ENCODE assay signal across 11 cellular contexts in genomic region chr1:84693009-84693408, GRCh38. TPM values are rescaled to one million over a fixed set of nuclear protein-coding genes. Genes with fewer than 3 reads are reported as not detected.
DNase-seq lines count a peak whose midpoint lies in the region; ATAC-seq and TF ChIP-seq lines count a peak whose summit lies in the region.
"Had no signal": no experiment of that assay in that cellular context is flagged by ENCODE, and none has a peak within 500 bp of the region (broad histone marks: within the 10 kb centered on the region; RNA-seq: fewer than 3 reads in every experiment).

No MANE protein-coding gene starts in this region.

- H4K20me1 ChIP-seq in DND-41 (ENCODE audit: insufficient read depth, low read length): no peaks in the 10 kb centered on the region

- H3K9me3 ChIP-seq in DND-41 (ENCODE audit: insufficient read depth, low read length, severe bottlenecking) (no peaks in the 10 kb centered on the region), thyroid gland (no peaks in the 10 kb centered on the region)

- no peaks in the 10 kb centered on the region for H3K36me3 Mint-ChIP-seq in activated naive CD8-positive, alpha-beta T cell
- H3K36me3 Mint-ChIP-seq in naive B cell: no peaks in the 10 kb centered on the region

- peaks cover 47% of the 10 kb centered on the region for H3K4me1 Mint-ChIP-seq in activated naive CD8-positive, alpha-beta T cell (ENCODE audit: low read depth)
- peaks cover 26 to 30% (median 30%) of the 10 kb centered on the region in 3 donors for H3K4me1 Mint-ChIP-seq in naive B cell

- H3K27ac ChIP-seq in DND-41 (ENCODE audit: low read length) (peak overlapping the region; percentile 82), thyroid gland (no peak overlapping the region)

- H3K4me2 ChIP-seq in DND-41 (ENCODE audit: insufficient read depth, low read length): peak overlapping the region; percentile 65

- peak overlapping the region; percentile 46 for H3K9ac ChIP-seq in DND-41 (ENCODE audit: low read depth, low read length)

- ATAC-seq in DND-41 (ENCODE audit: insufficient read depth, low read depth) (peak; percentile 27), naive B cell (ENCODE audit: low read depth in 2 of 2) (no peak), GM21526 (IDR thresholded peaks at IDR 0.05; ENCODE audit: low FRiP score, unreplicated experiment) (no peak), Right ventricle myocardium superior (ENCODE audit: poor library complexity) (no peak)

- DNase-seq in DND-41 (peak; percentile 24), MV-4-11 (lab: John Stamatoyannopoulos, UW) (peak; percentile 65), naive B cell (no peak), Right ventricle myocardium superior (no peak), thyroid gland (no peak)
- DNase-seq in NK-92 treated with Interleukin-12 subunit alpha and Interleukin-12 subunit beta, amount 100 ng/mL, for 24 hours (lab: John Stamatoyannopoulos, UW): no peak
- DNase-seq: activated gamma-delta T cell, DMS 273 treated with DMSO at 0.1 percent for 48 hours, hippocampal formation had no signal

- H3K4me3 Mint-ChIP-seq in activated naive CD8-positive, alpha-beta T cell: peak overlapping the region; percentile 75
- peak overlapping the region; percentile 7 to 96 (median 77) for H3K4me3 Mint-ChIP-seq in naive B cell

- no peaks in the 10 kb centered on the region for H3K9me3 Mint-ChIP-seq in activated naive CD8-positive, alpha-beta T cell (ENCODE audit: low read depth)
- no peaks in the 10 kb centered on the region for H3K9me3 Mint-ChIP-seq in naive B cell

- no peaks in the 10 kb centered on the region for H3K27me3 Mint-ChIP-seq in activated naive CD8-positive, alpha-beta T cell
- H3K27me3 Mint-ChIP-seq in naive B cell: no peaks in the 10 kb centered on the region

- H3K27me3 ChIP-seq in DND-41 (ENCODE audit: insufficient read depth, low read length, poor library complexity): no peaks in the 10 kb centered on the region
- no peaks in the 10 kb centered on the region for H3K27me3 ChIP-seq in thyroid gland

- peak overlapping the region; percentile 86 for H3K27ac Mint-ChIP-seq in activated naive CD8-positive, alpha-beta T cell
- H3K27ac Mint-ChIP-seq in naive B cell: peak overlapping the region; percentile 34 to 90 (median 70)

- intact Hi-C loops in Right ventricle myocardium superior (cut with DNase I): no loop called here
- intact Hi-C loops in thyroid gland (cut with DNase I): no loop called here

- no peaks in the 10 kb centered on the region for H3K36me3 ChIP-seq in DND-41 (ENCODE audit: insufficient read depth, low read length)
- H3K36me3 ChIP-seq in thyroid gland: no peaks in the 10 kb centered on the region

- TF ChIP-seq CTCF in DND-41 (IDR thresholded peaks at IDR 0.05; ENCODE audit: borderline replicate concordance, extremely low read depth, low read length, poor library complexity, severe bottlenecking) (no peak), thyroid gland (IDR thresholded peaks at IDR 0.05) (no peak)

- H3K4me3 ChIP-seq in DND-41 (ENCODE audit: low read depth in 1 of 2, low read length in 2 of 2) (peak overlapping the region; percentile 1 to 45; a peak in 2 of 4 replicates), thyroid gland (replicated peaks in 1 of 3) (no peak overlapping the region)

- no peak for TF ChIP-seq POLR2A in thyroid gland (IDR thresholded peaks at IDR 0.05)

- 77 to 94% methylated on average over 2 of the region's 2 CpGs for WGBS in thyroid gland, 2 donors

- H3K4me1 ChIP-seq in DND-41 (ENCODE audit: insufficient read depth, low read length): peaks cover 47% of the 10 kb centered on the region
- peaks cover 7% of the 10 kb centered on the region in 2 donors for H3K4me1 ChIP-seq in thyroid gland

- H3K79me2 ChIP-seq in DND-41 (ENCODE audit: insufficient read depth, low read length): peaks cover 24% of the 10 kb centered on the region

- H2AFZ ChIP-seq in DND-41 (ENCODE audit: low read depth, low read length): peak overlapping the region; percentile 75

RNA-seq across cellular contexts. Expression of gene SSX2IP, which starts 2.7 kb away (rescaled TPM):
- 1 to 10 TPM; 3.9 to 6.9 (median 5.1) TPM for polyA plus RNA-seq in naive B cell (ENCODE audit: low read depth in 6 of 6)
- total RNA-seq in Right ventricle myocardium superior: 10.0 TPM
- 10 to 100 TPM in 1 of 4 donors, 1 to 10 TPM in 3; 9.0 to 11.4 (median 9.5) TPM for total RNA-seq in thyroid gland

Comparison
In these comparisons a context has a peak if more than half of its experiments do, and no peak if none do; other contexts are left out.
1. DNase-seq: peak in DND-41 (single experiment) and MV-4-11 (single experiment); none in naive B cell (single experiment), NK-92 treated with Interleukin-12 subunit alpha and Interleukin-12 subunit beta, amount 100 ng/mL, for 24 hours (single experiment), Right ventricle myocardium superior (single experiment) and thyroid gland (0 of 2).
2. H3K4me3 ChIP-seq: peak in DND-41 (2 of 2); none in thyroid gland (0 of 3).